In genomic region chr13:35978607-35979316, GRCh38 we compare ENCODE assay signal across 9 cellular contexts.
DNase-seq lines count a peak whose midpoint lies in the region; ATAC-seq and TF ChIP-seq lines count a peak whose summit lies in the region.
"Had no signal": no experiment of that assay in that cellular context is flagged by ENCODE, and none has a peak within 500 bp of the region (broad histone marks: within the 10 kb centered on the region; RNA-seq: fewer than 3 reads in every experiment).

No MANE protein-coding gene starts in this region.

- peak; percentile 45 for ATAC-seq in HG02610 (IDR thresholded peaks at IDR 0.05; ENCODE audit: unreplicated experiment)
- ATAC-seq in stimulated activated memory B cell treated with anti-CD40 and anti-IgM and Interleukin-4, amounts not matched to agents 10 μg/mL and 1 μg/mL and 100 μg/mL, for 72 hours: no peak

- no peaks in the 10 kb centered on the region for H3K27me3 Mint-ChIP-seq in stimulated activated memory B cell treated with anti-CD40 and anti-IgM and Interleukin-4, amounts not matched to agents 10 μg/mL and 1 μg/mL and 100 μg/mL, for 72 hours
- H3K27me3 Mint-ChIP-seq: dendritic cell treated with granulocyte-macrophage colony-stimulating factor and Interleukin-4, amounts not matched to agents 40 ng/mL and 50 ng/mL, for 4 days had no signal

- no peak for TF ChIP-seq POLR2A in spleen (IDR thresholded peaks at IDR 0.05)

- in situ Hi-C loops in astrocyte of the spinal cord (cut with HindIII; ENCODE audit: low sequenced_read_pairs): no loop called here

- intact Hi-C loops in spleen (cut with DNase I; ENCODE audit: low total_unique reads): loop anchor here (5.0 kb wide), 1 partner anchor 294 kb away; no protein-coding TSS in a partner anchor

- no peaks in the 10 kb centered on the region for H3K36me3 Mint-ChIP-seq in stimulated activated memory B cell treated with anti-CD40 and anti-IgM and Interleukin-4, amounts not matched to agents 10 μg/mL and 1 μg/mL and 100 μg/mL, for 72 hours

- WGBS in spleen, 5 donors: 47 to 59% (median 50%) methylated on average over 10 of the region's 10 CpGs

- DNase-seq in NCI-H510A treated with DMSO at 0.1 percent for 48 hours (lab: John Stamatoyannopoulos, UW) (peak; percentile 32), NCI-H510A (lab: John Stamatoyannopoulos, UW) (no peak), NCI-H446 (lab: John Stamatoyannopoulos, UW) (peak; percentile 50 to 71), astrocyte of the spinal cord (ENCODE audit: low read depth, low spot score) (peak; percentile 85), iPS DF 4.7 (ENCODE audit: extremely low read depth, low spot score) (peak; percentile 46), spleen (no peak)

- H3K27me3 ChIP-seq in spleen (replicated peaks in 1 of 7): no peaks in the 10 kb centered on the region

- TF ChIP-seq CTCF in astrocyte of the spinal cord (IDR thresholded peaks at IDR 0.05; ENCODE audit: low read depth, low read length) (peak; percentile 58), spleen (IDR thresholded peaks at IDR 0.05 in 8 of 11, conservative IDR thresholded peaks at IDR 0.05 in 3 of 11) (peak in 10 of 11 experiments; percentile 37 to 78 (median 70))

- peak overlapping the region in 5 of 8 donors; percentile 4 to 57 (median 45) for H3K27ac ChIP-seq in spleen

- no peaks in the 10 kb centered on the region for H3K36me3 ChIP-seq in spleen

- H3K4me1 ChIP-seq in spleen: peaks cover 0 to 12% (median 4%) of the 10 kb centered on the region in 6 donors

- no peak overlapping the region for H3K4me3 ChIP-seq in astrocyte of the spinal cord (ENCODE audit: low read depth, low read length)
- no peak overlapping the region for H3K4me3 ChIP-seq in spleen

- peaks cover 0 to 12% (median 6%) of the 10 kb centered on the region in 8 donors for H3K9me3 ChIP-seq in spleen

- no peak overlapping the region for H3K27ac Mint-ChIP-seq in stimulated activated memory B cell treated with anti-CD40 and anti-IgM and Interleukin-4, amounts not matched to agents 10 μg/mL and 1 μg/mL and 100 μg/mL, for 72 hours
- H3K27ac Mint-ChIP-seq: dendritic cell treated with granulocyte-macrophage colony-stimulating factor and Interleukin-4, amounts not matched to agents 40 ng/mL and 50 ng/mL, for 4 days had no signal

- H3K9me3 Mint-ChIP-seq in stimulated activated memory B cell treated with anti-CD40 and anti-IgM and Interleukin-4, amounts not matched to agents 10 μg/mL and 1 μg/mL and 100 μg/mL, for 72 hours: peaks cover 5% of the 10 kb centered on the region
- H3K9me3 Mint-ChIP-seq: dendritic cell treated with granulocyte-macrophage colony-stimulating factor and Interleukin-4, amounts not matched to agents 40 ng/mL and 50 ng/mL, for 4 days had no signal

- no peaks in the 10 kb centered on the region for H3K4me1 Mint-ChIP-seq in stimulated activated memory B cell treated with anti-CD40 and anti-IgM and Interleukin-4, amounts not matched to agents 10 μg/mL and 1 μg/mL and 100 μg/mL, for 72 hours

- H3K4me3 Mint-ChIP-seq in stimulated activated memory B cell treated with anti-CD40 and anti-IgM and Interleukin-4, amounts not matched to agents 10 μg/mL and 1 μg/mL and 100 μg/mL, for 72 hours: no peak overlapping the region
- H3K4me3 Mint-ChIP-seq: dendritic cell treated with granulocyte-macrophage colony-stimulating factor and Interleukin-4, amounts not matched to agents 40 ng/mL and 50 ng/mL, for 4 days had no signal

Comparison
In these comparisons a context has a peak if more than half of its experiments do, and no peak if none do; other contexts are left out.
1. DNase-seq: peak in NCI-H510A treated with DMSO at 0.1 percent for 48 hours (single experiment), NCI-H446 (2 of 2), astrocyte of the spinal cord (single experiment) and iPS DF 4.7 (single experiment); none in NCI-H510A (single experiment) and spleen (single experiment).